In the genomic region with DNA sequence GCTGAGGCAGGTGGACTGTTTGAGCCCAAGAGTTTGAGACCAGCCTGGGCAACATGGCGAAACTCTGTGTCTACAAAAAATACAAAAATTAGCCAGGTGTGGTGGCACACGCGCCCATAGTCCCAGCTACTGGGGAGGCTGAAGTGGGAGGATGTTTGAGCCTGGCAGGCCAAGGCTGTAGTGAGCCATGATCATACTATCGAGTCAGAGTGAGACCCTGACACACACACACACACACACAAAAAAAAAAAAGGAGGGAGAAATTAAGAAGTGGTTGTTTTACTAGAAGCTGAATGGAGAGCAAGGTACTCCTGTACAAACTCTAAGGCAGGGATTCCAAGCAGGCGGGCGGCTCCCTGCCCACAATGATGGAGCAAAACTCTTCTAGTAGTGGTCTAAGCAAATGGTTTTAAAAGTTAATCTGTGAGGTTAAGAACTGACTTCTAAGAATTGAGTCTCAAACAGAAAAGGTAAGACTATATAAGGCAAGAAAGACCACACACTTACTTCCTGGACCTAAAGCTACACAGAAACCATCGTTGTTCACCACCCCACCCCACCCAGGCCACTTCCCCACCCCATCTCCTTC, we compare ENCODE assay signal across 9 cellular contexts. TPM values are rescaled to one million over a fixed set of nuclear protein-coding genes. Genes with fewer than 3 reads are reported as not detected.
DNase-seq lines count a peak whose midpoint lies in the region; ATAC-seq and TF ChIP-seq lines count a peak whose summit lies in the region.
"Had no signal": no experiment of that assay in that cellular context is flagged by ENCODE, and none has a peak within 500 bp of the region (broad histone marks: within the 10 kb centered on the region; RNA-seq: fewer than 3 reads in every experiment).

No MANE protein-coding gene starts in this region.

- no peaks in the 10 kb centered on the region for H3K9me3 Mint-ChIP-seq in activated CD4-positive, alpha-beta T cell treated with anti-CD3 and anti-CD28 coated beads for 36 hours (ENCODE audit: low read depth)
- no peaks in the 10 kb centered on the region for H3K9me3 Mint-ChIP-seq in central memory CD8-positive, alpha-beta T cell
- no peaks in the 10 kb centered on the region for H3K9me3 Mint-ChIP-seq in HFFc6

- CTCF ChIA-PET in activated CD4-positive, alpha-beta T cell treated with anti-CD3 and anti-CD28 coated beads for 36 hours (lab: Charles Lee) = interaction anchor here (0.6 to 7.6 kb wide), 21 partner anchors 12 to 581 kb away, joined by 3 to 53 read pairs (median 3); no protein-coding TSS in a partner anchor

- TF ChIP-seq CTCF in NB4 (IDR thresholded peaks at IDR 0.05; ENCODE audit: low read depth, low read length) = no peak
- no peak for TF ChIP-seq CTCF in HFFc6 (IDR thresholded peaks at IDR 0.05)

- peak overlapping the region; percentile 23 for H3K4me3 ChIP-seq in NB4 (ENCODE audit: low read depth, low read length)

- H3K27ac Mint-ChIP-seq in activated CD4-positive, alpha-beta T cell treated with anti-CD3 and anti-CD28 coated beads for 36 hours = peak overlapping the region; percentile 98
- H3K27ac Mint-ChIP-seq in central memory CD8-positive, alpha-beta T cell (ENCODE audit: low read depth) = peak overlapping the region; percentile 93
- H3K27ac Mint-ChIP-seq in HFFc6 = no peak overlapping the region

- H3K4me3 Mint-ChIP-seq in activated CD4-positive, alpha-beta T cell treated with anti-CD3 and anti-CD28 coated beads for 36 hours = peak overlapping the region; percentile 93
- H3K4me3 Mint-ChIP-seq in central memory CD8-positive, alpha-beta T cell = peak overlapping the region; percentile 90
- H3K4me3 Mint-ChIP-seq in HFFc6 = no peak overlapping the region; the same call in 1 of the 2 replicates

- H3K36me3 Mint-ChIP-seq in activated CD4-positive, alpha-beta T cell treated with anti-CD3 and anti-CD28 coated beads for 36 hours (ENCODE audit: low read depth) = peaks cover 15% of the 10 kb centered on the region
- peaks cover 29% of the 10 kb centered on the region for H3K36me3 Mint-ChIP-seq in central memory CD8-positive, alpha-beta T cell (ENCODE audit: insufficient read depth)
- no peaks in the 10 kb centered on the region for H3K36me3 Mint-ChIP-seq in HFFc6 (ENCODE audit: low read depth)

- ATAC-seq in activated CD4-positive, alpha-beta T cell treated with anti-CD3 and anti-CD28 coated beads for 36 hours = peak; percentile 44
- ATAC-seq in central memory CD8-positive, alpha-beta T cell (replicated peaks; ENCODE audit: extremely low read depth, poor library complexity, severe bottlenecking) = no peak

- no peak for TF ChIP-seq POLR2A in NB4 (IDR thresholded peaks at IDR 0.05; ENCODE audit: extremely low read depth, insufficient read length)

- intact Hi-C loops in activated CD4-positive, alpha-beta T cell treated with anti-CD3 and anti-CD28 coated beads for 36 hours (cut with DNase I, micrococcal nuclease) = loop anchor here (1.0 to 10.0 kb wide), 12 partner anchors 11 to 1143 kb away; partner anchors contain the start of genes HSPD1 (in 1 of the 2) and STK17B (in 1 of the 2)

- peak; percentile 78 for DNase-seq in activated CD4-positive, alpha-beta T cell treated with anti-CD3 and anti-CD28 coated beads for 36 hours
- DNase-seq in activated CD4-positive, alpha-beta T cell treated with anti-CD3 and anti-CD28 coated beads for 1 hour = no peak
- DNase-seq in NB4 (ENCODE audit: low read depth) (peak; percentile 46), HUDEP-2 (lab: John Stamatoyannopoulos, UW; ENCODE audit: unreplicated experiment in 76 of 76) (no peak), NCI-H146 treated with DMSO at 0.1 percent for 48 hours (lab: John Stamatoyannopoulos, UW; ENCODE audit: unreplicated experiment) (no peak), HFFc6 (no peak)
- no peak for DNase-seq in central memory CD8-positive, alpha-beta T cell (ENCODE audit: low spot score in 2 of 2)

- peaks cover 68% of the 10 kb centered on the region for H3K4me1 Mint-ChIP-seq in activated CD4-positive, alpha-beta T cell treated with anti-CD3 and anti-CD28 coated beads for 36 hours
- H3K4me1 Mint-ChIP-seq in central memory CD8-positive, alpha-beta T cell = peaks cover 61% of the 10 kb centered on the region
- H3K4me1 Mint-ChIP-seq in HFFc6 (ENCODE audit: low read depth) = peaks cover 15% of the 10 kb centered on the region

- no peaks in the 10 kb centered on the region for H3K27me3 Mint-ChIP-seq in activated CD4-positive, alpha-beta T cell treated with anti-CD3 and anti-CD28 coated beads for 36 hours
- no peaks in the 10 kb centered on the region for H3K27me3 Mint-ChIP-seq in central memory CD8-positive, alpha-beta T cell
- peaks cover 1% of the 10 kb centered on the region; the same call in 1 of the 2 replicates for H3K27me3 Mint-ChIP-seq in HFFc6 (ENCODE audit: insufficient read depth)

- H3K27ac ChIP-seq in temporal lobe (ENCODE audit: low read depth, low read length) = peak overlapping the region; percentile 63
- H3K27ac ChIP-seq: parathyroid adenoma had no signal

- POLR2A ChIA-PET in activated CD4-positive, alpha-beta T cell treated with anti-CD3 and anti-CD28 coated beads for 36 hours (lab: Charles Lee) = interaction anchor here (0.6 to 3.6 kb wide), 15 partner anchors 11 to 146 kb away, joined by 3 to 23 read pairs (median 4); no protein-coding TSS in a partner anchor

RNA-seq across cellular contexts. Expression of gene ANKRD44, which starts 2.6 kb away (rescaled TPM):
- total RNA-seq in activated CD4-positive, alpha-beta T cell treated with anti-CD3 and anti-CD28 coated beads for 36 hours = 100 to 1,000 TPM; 122 to 181 TPM
- total RNA-seq in temporal lobe = 74.3 TPM
- 1 to 10 TPM; 3.8 to 5.7 (median 4.7) TPM for total RNA-seq in HFFc6 (2021; fragmentation: NEBNext Ultra II Directional; extraction: Animal tissue kit (Norgen Biotek cat#: 25700))

Comparison
In these comparisons a context has a peak if more than half of its experiments do, and no peak if none do; other contexts are left out.
1. DNase-seq: peak in activated CD4-positive, alpha-beta T cell treated with anti-CD3 and anti-CD28 coated beads for 36 hours (single experiment) and NB4 (single experiment); none in activated CD4-positive, alpha-beta T cell treated with anti-CD3 and anti-CD28 coated beads for 1 hour (single experiment), central memory CD8-positive, alpha-beta T cell (0 of 2), HUDEP-2 (0 of 76), NCI-H146 treated with DMSO at 0.1 percent for 48 hours (single experiment) and HFFc6 (single experiment).
2. RNA of gene ANKRD44, which starts 2.6 kb away (total RNA-seq): 122 to 181 TPM in activated CD4-positive, alpha-beta T cell treated with anti-CD3 and anti-CD28 coated beads for 36 hours and 74.3 TPM in temporal lobe (single experiment); 3.8 to 5.7 TPM in HFFc6; every median in the first group is over 10 times any median in the second.